ENCODE assay signal across 8 cellular contexts in genomic region chr7:131555565-131556054, GRCh38. TPM values are rescaled to one million over a fixed set of nuclear protein-coding genes. Genes with fewer than 3 reads are reported as not detected.
DNase-seq lines count a peak whose midpoint lies in the region; ATAC-seq and TF ChIP-seq lines count a peak whose summit lies in the region.

No MANE protein-coding gene starts in this region.

- H3K36me3 ChIP-seq in HUES6 (ENCODE audit: control insufficient read depth, insufficient read depth, low read length) (peaks cover 52% of the 10 kb centered on the region), right lobe of liver (no peaks in the 10 kb centered on the region), upper lobe of left lung (no peaks in the 10 kb centered on the region)

- ATAC-seq in right lobe of liver, result no peak
- ATAC-seq in upper lobe of left lung (ENCODE audit: low FRiP score in 2 of 2), result no peak
- ATAC-seq in GM18511 (IDR thresholded peaks at IDR 0.05; ENCODE audit: unreplicated experiment), result no peak

- peak overlapping the region; percentile 88 for H3K27ac ChIP-seq in HUES6 (ENCODE audit: low read depth, low read length)
- H3K27ac ChIP-seq in angular gyrus (ENCODE audit: low read depth, low read length), result peak overlapping the region; percentile 26
- H3K27ac ChIP-seq in right lobe of liver, result no peak overlapping the region
- peak overlapping the region; percentile 77 to 92 (median 81) for H3K27ac ChIP-seq in upper lobe of left lung

- no peak for DNase-seq in AG10803 (ENCODE audit: low read depth)
- no peak for DNase-seq in right lobe of liver
- no peak for DNase-seq in upper lobe of left lung
- no peak for DNase-seq in DMS153 treated with DMSO at 0.1 percent for 48 hours (lab: John Stamatoyannopoulos, UW; ENCODE audit: unreplicated experiment)
- DNase-seq in H4 (ENCODE audit: low spot score), result no peak

- intact Hi-C loops in right lobe of liver (cut with DNase I), result no loop called here

- H3K4me3 ChIP-seq in AG10803 (ENCODE audit: low read length) (peak overlapping the region; percentile 69), HUES6 (ENCODE audit: low read depth, low read length) (peak overlapping the region; percentile 95), right lobe of liver (peak overlapping the region; percentile 54 to 61 (median 56)), upper lobe of left lung (peak overlapping the region; percentile 48 to 78 (median 72))

- H3K27me3 ChIP-seq in HUES6 (ENCODE audit: control insufficient read depth, insufficient read depth, low read length), result peaks cover 14% of the 10 kb centered on the region; the same call in 1 of the 2 replicates
- H3K27me3 ChIP-seq in right lobe of liver, result peaks cover 0 to 11% of the 10 kb centered on the region in 2 donors
- peaks cover 0 to 6% (median 2%) of the 10 kb centered on the region in 4 donors for H3K27me3 ChIP-seq in upper lobe of left lung

- TF ChIP-seq CTCF in AG10803 (conservative IDR thresholded peaks at IDR 0.05; ENCODE audit: low read length) (no peak), right lobe of liver (IDR thresholded peaks at IDR 0.05) (no peak), upper lobe of left lung (IDR thresholded peaks at IDR 0.05) (no peak)

- no peak for TF ChIP-seq EP300 in upper lobe of left lung (IDR thresholded peaks at IDR 0.05)

- WGBS in right lobe of liver (ENCODE audit: insufficient coverage, low coverage, low lambda C conversion rate, missing lambda C conversion rate), result 7% methylated on average over 18 of the region's 29 CpGs
- WGBS in upper lobe of left lung, 2 donors, result 5 to 6% methylated on average over 21 to 29 of the region's 29 CpGs

- H3K4me1 ChIP-seq in HUES6 (ENCODE audit: control insufficient read depth, insufficient read depth, low read length), result peaks cover 47% of the 10 kb centered on the region
- H3K4me1 ChIP-seq in right lobe of liver, result peaks cover 0 to 12% (median 3%) of the 10 kb centered on the region in 4 donors
- H3K4me1 ChIP-seq in upper lobe of left lung, result peaks cover 16 to 53% (median 28%) of the 10 kb centered on the region in 4 donors

- no peak for TF ChIP-seq POLR2A in right lobe of liver (IDR thresholded peaks at IDR 0.05)
- TF ChIP-seq POLR2A in upper lobe of left lung (IDR thresholded peaks at IDR 0.05), result no peak

- H3K9me3 ChIP-seq in HUES6 (ENCODE audit: control insufficient read depth, insufficient read depth, low read depth, low read length), result no peaks in the 10 kb centered on the region
- H3K9me3 ChIP-seq in right lobe of liver, result no peaks in the 10 kb centered on the region
- H3K9me3 ChIP-seq in upper lobe of left lung, result no peaks in the 10 kb centered on the region

- peak overlapping the region; percentile 89 for H3K9ac ChIP-seq in HUES6 (ENCODE audit: low read length)

RNA-seq across cellular contexts. Expression of gene PODXL, which starts 0.8 kb away (rescaled TPM):
- total RNA-seq in right lobe of liver (10 to 100 TPM in 1 of 6 experiments, 1 to 10 TPM in 5; 2.1 to 11.4 (median 3.4) TPM), upper lobe of left lung (100 to 1,000 TPM in 3 of 6 donors, 10 to 100 TPM in 3; 57.0 to 108 (median 96.6) TPM)
- 3.5 and 4.0 TPM in 2 replicates for total RNA-seq in H4 (2014; rRNA removed; shearing (Covaris generic))

Comparison
In these comparisons a context has a peak if more than half of its experiments do, and no peak if none do; other contexts are left out.
1. H3K27ac ChIP-seq: peak in HUES6 (single experiment), angular gyrus (single experiment) and upper lobe of left lung (4 of 4); none in right lobe of liver (0 of 3).
2. RNA of gene PODXL, which starts 0.8 kb away (total RNA-seq): 57.0 to 108 TPM in upper lobe of left lung; 2.1 to 11.4 TPM in right lobe of liver and 3.5 to 4.0 TPM in H4; every median in the first group is over 4 times any median in the second.
3. Peak in every context shown above with its lines, with median percentiles within 50 percentile points of each other: H3K4me3 ChIP-seq.